In genomic region chr16:30633526-30633925, GRCh38 we compare ENCODE assay signal across 8 cellular contexts. TPM values are rescaled to one million over a fixed set of nuclear protein-coding genes. Genes with fewer than 3 reads are reported as not detected.
DNase-seq lines count a peak whose midpoint lies in the region; ATAC-seq and TF ChIP-seq lines count a peak whose summit lies in the region.

No MANE protein-coding gene starts in this region.

- WGBS in esophagus muscularis mucosa, result 82% methylated on average over 17 of the region's 17 CpGs
- 81% methylated on average over 17 of the region's 17 CpGs for WGBS in prostate gland

- H3K4me3 ChIP-seq in DOHH2 (ENCODE audit: low read length) (peak overlapping the region; percentile 96), SJSA1 (peak overlapping the region; percentile 52), esophagus muscularis mucosa (peak overlapping the region; percentile 62 to 74 (median 66)), prostate gland (peak overlapping the region; percentile 61 to 64)

- no peak for ATAC-seq in HG02885 (IDR thresholded peaks at IDR 0.05; ENCODE audit: poor library complexity, unreplicated experiment)

- H3K27ac ChIP-seq in DOHH2 (ENCODE audit: low read depth, low read length), result peak overlapping the region; percentile 81
- peak overlapping the region; percentile 24; the same call in 1 of the 2 replicates for H3K27ac ChIP-seq in SJSA1
- H3K27ac ChIP-seq in esophagus muscularis mucosa (replicated peaks in 1 of 4), result peak overlapping the region; percentile 82 to 91 (median 90)
- peak overlapping the region; percentile 85 to 90 for H3K27ac ChIP-seq in prostate gland

- no peaks in the 10 kb centered on the region for H4K20me1 ChIP-seq in DOHH2 (ENCODE audit: control insufficient read depth, insufficient read depth, low read depth, low read length)

- H3F3A ChIP-seq in DOHH2 (ENCODE audit: control insufficient read depth, insufficient read depth), result peaks cover 15% of the 10 kb centered on the region

- TF ChIP-seq CTCF in DOHH2 (IDR thresholded peaks at IDR 0.05; ENCODE audit: low read depth, low read length, poor library complexity, severe bottlenecking), result no peak
- TF ChIP-seq CTCF in esophagus muscularis mucosa (IDR thresholded peaks at IDR 0.05), result no peak
- no peak for TF ChIP-seq CTCF in prostate gland (IDR thresholded peaks at IDR 0.05)

- intact Hi-C loops in esophagus muscularis mucosa (cut with DNase I), result loop anchor here (5.0 kb wide), 1 partner anchor 71 kb away; no protein-coding TSS in a partner anchor
- intact Hi-C loops in prostate gland (cut with DNase I), result loop anchor here (5.0 kb wide), 1 partner anchor 201 kb away; the partner anchor contains the start of gene DCTPP1

- H3K4me1 ChIP-seq in DOHH2 (ENCODE audit: control insufficient read depth, low read length) (peaks cover 23% of the 10 kb centered on the region), SJSA1 (replicated peaks) (peaks cover 10% of the 10 kb centered on the region), esophagus muscularis mucosa (peaks cover 6 to 28% (median 23%) of the 10 kb centered on the region in 4 donors), prostate gland (replicated peaks) (no peaks in the 10 kb centered on the region)

- TF ChIP-seq EP300 in esophagus muscularis mucosa (IDR thresholded peaks at IDR 0.05), result no peak

- DNase-seq in SJSA1 (ENCODE audit: low read depth in 1 of 2, low spot score in 2 of 2), result no peak
- no peak for DNase-seq in esophagus muscularis mucosa (ENCODE audit: extremely low spot score)
- no peak for DNase-seq in prostate gland (ENCODE audit: low spot score)
- DNase-seq in AG08396 (ENCODE audit: low spot score), result no peak
- DNase-seq in SIG-M5 treated with dmso at 0.1 percent for 504 hours (lab: John Stamatoyannopoulos, UW; ENCODE audit: unreplicated experiment), result no peak
- no peak for DNase-seq in SKM-1 treated with dmso at 0.1 percent for 144 hours (lab: John Stamatoyannopoulos, UW; ENCODE audit: unreplicated experiment)

- H3K4me2 ChIP-seq in DOHH2 (ENCODE audit: low read length), result peak overlapping the region; percentile 77

- TF ChIP-seq POLR2A in esophagus muscularis mucosa (IDR thresholded peaks at IDR 0.05; ENCODE audit: low read depth), result no peak
- no peak for TF ChIP-seq POLR2A in prostate gland (IDR thresholded peaks at IDR 0.05)

- H3K36me3 ChIP-seq in DOHH2 (ENCODE audit: control insufficient read depth, low read length), result 0 out of 2 replicates have a peak, but pooled peaks cover 2% of the 10 kb centered on the region
- no peaks in the 10 kb centered on the region for H3K36me3 ChIP-seq in SJSA1
- no peaks in the 10 kb centered on the region for H3K36me3 ChIP-seq in esophagus muscularis mucosa
- no peaks in the 10 kb centered on the region for H3K36me3 ChIP-seq in prostate gland

- no peaks in the 10 kb centered on the region for H3K9me2 ChIP-seq in DOHH2 (replicated peaks; ENCODE audit: control insufficient read depth, low read length)

- H3K9me3 ChIP-seq in DOHH2 (ENCODE audit: control insufficient read depth, insufficient read depth, low read length), result no peaks in the 10 kb centered on the region
- no peaks in the 10 kb centered on the region; the same call in 1 of the 2 replicates for H3K9me3 ChIP-seq in SJSA1 (replicated peaks)
- no peaks in the 10 kb centered on the region for H3K9me3 ChIP-seq in esophagus muscularis mucosa
- no peaks in the 10 kb centered on the region for H3K9me3 ChIP-seq in prostate gland

- H3K79me2 ChIP-seq in DOHH2 (ENCODE audit: control insufficient read depth, low read length), result peaks cover 29% of the 10 kb centered on the region

- H3K27me3 ChIP-seq in DOHH2 (ENCODE audit: control insufficient read depth, low read length) (no peaks in the 10 kb centered on the region), SJSA1 (replicated peaks) (no peaks in the 10 kb centered on the region), esophagus muscularis mucosa (no peaks in the 10 kb centered on the region), prostate gland (replicated peaks; ENCODE audit: insufficient read depth) (no peaks in the 10 kb centered on the region)

RNA-seq across cellular contexts. Expression of gene PRR14, which starts 17.2 kb away (rescaled TPM):
- 6.1 and 8.2 TPM in 2 replicates for total RNA-seq in SJSA1 (2014; rRNA removed; shearing (Covaris generic))
- total RNA-seq in esophagus muscularis mucosa, result 10 to 100 TPM; 30.3 to 54.0 (median 41.2) TPM
- 10 to 100 TPM; 37.5 to 66.7 TPM for total RNA-seq in prostate gland

RNA-seq across cellular contexts. Expression of gene ZNF689, which starts 23.3 kb away (rescaled TPM):
- total RNA-seq in SJSA1 (2014; rRNA removed; shearing (Covaris generic)), result 8.1 and 9.8 TPM in 2 replicates
- 10 to 100 TPM in 3 of 4 donors, 1 to 10 TPM in 1; 9.1 to 14.5 (median 13.9) TPM for total RNA-seq in esophagus muscularis mucosa
- 10 to 100 TPM; 13.4 to 17.8 TPM for total RNA-seq in prostate gland

RNA-seq across cellular contexts. Expression of gene FBRS, which starts 24.7 kb away (rescaled TPM):
- total RNA-seq in SJSA1 (2014; rRNA removed; shearing (Covaris generic)), result 7.6 and 13.6 TPM in 2 replicates
- total RNA-seq in esophagus muscularis mucosa (10 to 100 TPM; 26.2 to 63.4 (median 37.8) TPM), prostate gland (100 to 1,000 TPM in 1 of 2 donors, 10 to 100 TPM in 1; 49.0 to 106 TPM)

RNA-seq across cellular contexts. Expression of gene ZNF785, which starts 48.0 kb away (rescaled TPM):
- total RNA-seq in SJSA1 (2014; rRNA removed; shearing (Covaris generic)), result 4.6 and 6.8 TPM in 2 replicates
- total RNA-seq in esophagus muscularis mucosa (10 to 100 TPM in 1 of 4 donors, 1 to 10 TPM in 3; 6.8 to 10.9 (median 7.3) TPM), prostate gland (10 to 100 TPM; 16.9 to 18.9 TPM)

Comparison
In these comparisons a context has a peak if more than half of its experiments do, and no peak if none do; other contexts are left out.
1. H3K27ac ChIP-seq: peak in every context shown above with its lines; median percentile 90 in esophagus muscularis mucosa; 88 in prostate gland; 81 in DOHH2; 24 in SJSA1.